24 cellular contexts compared by ENCODE assay signal in the genomic region with DNA sequence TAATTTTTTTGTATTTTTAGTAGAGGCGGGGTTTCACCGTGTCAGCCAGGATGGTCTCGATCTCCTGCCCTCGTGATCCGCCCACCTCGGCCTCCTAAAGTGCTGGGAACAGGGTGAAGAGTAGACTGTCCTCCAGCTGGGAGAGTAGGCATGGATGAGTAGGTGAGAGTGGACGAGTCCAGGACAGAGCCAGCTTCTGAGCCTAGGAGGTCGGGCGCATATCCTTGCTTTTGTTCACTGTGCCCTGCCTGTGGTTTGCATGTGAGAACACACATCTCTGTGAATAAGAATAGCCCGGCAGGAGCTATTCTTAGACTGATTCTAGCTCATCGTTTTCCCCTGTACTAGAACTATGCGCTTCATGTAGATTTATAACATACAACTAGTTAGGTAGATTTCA.
DNase-seq lines count a peak whose midpoint lies in the region; ATAC-seq, FAIRE-seq and TF ChIP-seq lines count a peak whose summit lies in the region.
"Had no signal": no experiment of that assay in that cellular context is flagged by ENCODE, and none has a peak within 500 bp of the region (broad histone marks: within the 10 kb centered on the region; RNA-seq: fewer than 3 reads in every experiment).

No MANE protein-coding gene starts in this region.

- no peak for FAIRE-seq in D721Med (lab: Jason Lieb, UNC)
- FAIRE-seq: GM12892, TTC549, urothelium cell line had no signal

- 75% methylated on average over 12 of the region's 12 CpGs for whole genome bisulfite sequencing in right cardiac atrium
- WGBS in trophoblast cell (ENCODE audit: extremely low coverage, insufficient coverage, insufficient read length): no CpG with 5 or more reads among the region's 12 CpGs

- H4K91ac ChIP-seq in trophoblast cell (ENCODE audit: low read depth, low read length): peak overlapping the region; percentile 22

- no peak overlapping the region for H3K4me3 ChIP-seq in GM23338
- no peak overlapping the region for H3K4me3 ChIP-seq in NT2/D1 (ENCODE audit: insufficient read length, low read depth)
- no peak overlapping the region for H3K4me3 ChIP-seq in right cardiac atrium (ENCODE audit: low read length)
- no peak overlapping the region for H3K4me3 ChIP-seq in trophoblast cell (ENCODE audit: low read depth, low read length)
- H3K4me3 ChIP-seq: ascending aorta, colonic mucosa, skin epidermis, testis had no signal

- H3K18ac ChIP-seq in trophoblast cell (ENCODE audit: low read length): peak overlapping the region; percentile 83

- peak overlapping the region; percentile 84 for H2AK5ac ChIP-seq in trophoblast cell (ENCODE audit: low read length)

- peaks cover 21% of the 10 kb centered on the region for H4K20me1 ChIP-seq in GM23338 (replicated peaks; ENCODE audit: insufficient read depth)

- H2BK12ac ChIP-seq in trophoblast cell (ENCODE audit: low read length): peak overlapping the region; percentile 35

- H3F3A ChIP-seq in GM23338 (replicated peaks; ENCODE audit: low read depth): 0 out of 2 replicates have a peak, but pooled peaks cover 4% of the 10 kb centered on the region

- intact Hi-C loops in right cardiac atrium (cut with DNase I): no loop called here

- peaks cover 13% of the 10 kb centered on the region for H3K27me3 Mint-ChIP-seq in GM23338 (ENCODE audit: insufficient read depth, low read depth, poor library complexity)
- H3K27me3 Mint-ChIP-seq: activated CD8-positive, alpha-beta memory T cell treated with anti-CD3 and anti-CD28 coated beads, Interleukin-2, amount 10 ng/mL, durations not matched to agents 7 days and 5 days had no signal

- H3K4me1 ChIP-seq in GM23338 (ENCODE audit: insufficient read depth): peaks cover 62% of the 10 kb centered on the region
- no peaks in the 10 kb centered on the region for H3K4me1 ChIP-seq in NT2/D1 (ENCODE audit: insufficient read depth, insufficient read length)
- H3K4me1 ChIP-seq in right cardiac atrium (ENCODE audit: control insufficient read depth, insufficient read depth, low read length): peaks cover 6% of the 10 kb centered on the region
- H3K4me1 ChIP-seq in trophoblast cell (ENCODE audit: control insufficient read depth in 1 of 2, insufficient read depth in 2 of 2, low read length in 2 of 2): peaks cover 10 to 15% of the 10 kb centered on the region in 2 experiments
- H3K4me1 ChIP-seq: ascending aorta, colonic mucosa, testis had no signal

- peaks cover 95% of the 10 kb centered on the region for H3K79me2 ChIP-seq in GM23338 (replicated peaks; ENCODE audit: insufficient read depth)
- H3K79me2 ChIP-seq in trophoblast cell (ENCODE audit: control insufficient read depth, insufficient read depth, low read length, poor library complexity): peaks cover 7% of the 10 kb centered on the region

- H3K4me2 ChIP-seq in GM23338 (peak overlapping the region; percentile 36), trophoblast cell (ENCODE audit: low read length) (no peak overlapping the region)

- no peak overlapping the region for H4K12ac ChIP-seq in trophoblast cell (ENCODE audit: low read depth, low read length)

- H3K79me1 ChIP-seq in trophoblast cell (ENCODE audit: low read length): peaks cover 2% of the 10 kb centered on the region

- H3K4me3 Mint-ChIP-seq in GM23338: peak overlapping the region; percentile 39; the same call in 1 of the 3 replicates
- H3K4me3 Mint-ChIP-seq: activated CD8-positive, alpha-beta memory T cell treated with anti-CD3 and anti-CD28 coated beads, Interleukin-2, amount 10 ng/mL, durations not matched to agents 7 days and 5 days; activated T-cell treated with anti-CD3 and anti-CD28 coated beads, Interleukin-2, amount 50 U/mL, for 72 hours; natural killer cell had no signal

- peak; percentile 77 for DNase-seq in GM23338 (ENCODE audit: low spot score)
- DNase-seq in NT2/D1 (ENCODE audit: low read depth, low spot score): peak; percentile 69
- DNase-seq in right cardiac atrium: no peak
- DNase-seq in trophoblast cell: no peak
- no peak for DNase-seq in D721Med (ENCODE audit: insufficient read length, low spot score)
- no peak for DNase-seq in ACHN
- DNase-seq: activated CD4-positive, alpha-beta T cell treated with anti-CD3 and anti-CD28 coated beads, Interleukin-2, amount 50 U/mL, for 4 hours; activated CD8-positive, alpha-beta memory T cell treated with anti-CD3 and anti-CD28 coated beads, Interleukin-2, amount 10 ng/mL, durations not matched to agents 7 days and 5 days; activated T-cell treated with anti-CD3 and anti-CD28 coated beads, Interleukin-2, amount 50 U/mL, for 72 hours; colonic mucosa; effector CD4-positive, alpha-beta T cell; natural killer cell; NCI-H1048; stimulated activated naive CD8-positive, alpha-beta T cell treated with anti-CD3 and anti-CD28 coated beads, Interleukin-15, Interleukin-2, amounts not matched to agents 100 U/mL and 50 U/mL, for 24 hours; testis had no signal

- peaks cover 2% of the 10 kb centered on the region; the same call in 1 of the 3 replicates for H3K9me3 Mint-ChIP-seq in GM23338
- H3K9me3 Mint-ChIP-seq: activated T-cell treated with anti-CD3 and anti-CD28 coated beads, Interleukin-2, amount 50 U/mL, for 72 hours; natural killer cell had no signal

- ATAC-seq in GM23338 (peak; percentile 94), right cardiac atrium (peak; percentile 48 to 69), GM18517 (IDR thresholded peaks at IDR 0.05; ENCODE audit: unreplicated experiment) (no peak)
- ATAC-seq: activated CD4-positive, CD25-positive, alpha-beta regulatory T cell treated with anti-CD3 and anti-CD28 coated beads, Interleukin-2, amount 50 U/mL, for 24 hours; activated CD8-positive, alpha-beta memory T cell treated with anti-CD3 and anti-CD28 coated beads, Interleukin-2, amount 10 ng/mL, durations not matched to agents 7 days and 5 days; activated T-cell treated with anti-CD3 and anti-CD28 coated beads, Interleukin-2, amount 50 U/mL, for 72 hours; HCT116; stimulated activated naive CD8-positive, alpha-beta T cell treated with anti-CD3 and anti-CD28 coated beads, Interleukin-15, Interleukin-2, amounts not matched to agents 100 U/mL and 50 U/mL, for 24 hours had no signal

- H2AFZ ChIP-seq in GM23338 (no peak overlapping the region), trophoblast cell (ENCODE audit: insufficient read depth, low read length, poor library complexity) (no peak overlapping the region)

- no peaks in the 10 kb centered on the region for H3K36me3 ChIP-seq in GM23338 (ENCODE audit: insufficient read depth)
- H3K36me3 ChIP-seq in NT2/D1 (ENCODE audit: insufficient read depth, insufficient read length, low read length): peaks cover 2% of the 10 kb centered on the region
- peaks cover 0 to 3% of the 10 kb centered on the region in 2 experiments for H3K36me3 ChIP-seq in trophoblast cell (ENCODE audit: control insufficient read depth in 1 of 2, insufficient read depth in 2 of 2, low read length in 2 of 2)
- H3K36me3 ChIP-seq: ascending aorta, colonic mucosa had no signal

- TF ChIP-seq CTCF in GM23338 (conservative IDR thresholded peaks at IDR 0.05; ENCODE audit: low read depth in 2 of 2) (no peak), D721Med (IDR thresholded peaks at IDR 0.05; ENCODE audit: insufficient read depth, missing control alignments) (no peak)

- peak overlapping the region; percentile 5 for H2BK5ac ChIP-seq in trophoblast cell (ENCODE audit: low read depth, low read length, poor library complexity)

- H3K27ac Mint-ChIP-seq in GM23338: peak overlapping the region; percentile 35; the same call in 1 of the 2 replicates
- H3K27ac Mint-ChIP-seq: activated CD8-positive, alpha-beta memory T cell treated with anti-CD3 and anti-CD28 coated beads, Interleukin-2, amount 10 ng/mL, durations not matched to agents 7 days and 5 days; activated T-cell treated with anti-CD3 and anti-CD28 coated beads, Interleukin-2, amount 50 U/mL, for 72 hours; natural killer cell had no signal

- in situ Hi-C loops in ACHN (cut with HindIII; ENCODE audit: low pct_ligation_motif_present, low pct_unique_long_range_greater_than_20kb, low sequenced_read_pairs): no loop called here

- H3K4ac ChIP-seq in trophoblast cell (ENCODE audit: low read depth, low read length): peak overlapping the region; percentile 64

- H3K9me2 ChIP-seq in GM23338 (ENCODE audit: insufficient read depth): no peaks in the 10 kb centered on the region

- H3K9me3 ChIP-seq in NT2/D1 (ENCODE audit: insufficient read depth, low read length): no peaks in the 10 kb centered on the region; the same call in 1 of the 2 replicates
- H3K9me3 ChIP-seq in right cardiac atrium (ENCODE audit: control insufficient read depth, low read length): no peaks in the 10 kb centered on the region
- H3K9me3 ChIP-seq in trophoblast cell (ENCODE audit: insufficient read depth, low read depth, low read length): no peaks in the 10 kb centered on the region
- H3K9me3 ChIP-seq: ascending aorta, colonic mucosa, testis had no signal

- no peak overlapping the region for H3K9ac ChIP-seq in NT2/D1 (ENCODE audit: insufficient read length, low read depth)
- no peak overlapping the region for H3K9ac ChIP-seq in trophoblast cell (ENCODE audit: low read length)

- H3K23ac ChIP-seq in trophoblast cell (ENCODE audit: low read length): no peak overlapping the region

- H3K27me3 ChIP-seq in GM23338 (ENCODE audit: insufficient read depth) (no peaks in the 10 kb centered on the region), NT2/D1 (ENCODE audit: insufficient read depth, insufficient read length) (no peaks in the 10 kb centered on the region), right cardiac atrium (ENCODE audit: control insufficient read depth, insufficient read depth) (no peaks in the 10 kb centered on the region), trophoblast cell (ENCODE audit: insufficient read depth, low read length) (no peaks in the 10 kb centered on the region)
- H3K27me3 ChIP-seq: ascending aorta, colonic mucosa, testis had no signal

- no peak overlapping the region for H3K14ac ChIP-seq in trophoblast cell (ENCODE audit: low read length)

- peak overlapping the region; percentile 12; the same call in 1 of the 2 replicates for H3K27ac ChIP-seq in GM23338 (ENCODE audit: low read depth)
- H3K27ac ChIP-seq in right cardiac atrium (ENCODE audit: low read length): no peak overlapping the region
- no peak overlapping the region for H3K27ac ChIP-seq in trophoblast cell (ENCODE audit: low read depth, low read length)
- H3K27ac ChIP-seq: ascending aorta, colonic mucosa, RWPE1, skin epidermis, testis had no signal

- peaks cover 22% of the 10 kb centered on the region for H3K36me3 Mint-ChIP-seq in GM23338 (ENCODE audit: low read depth)
- H3K36me3 Mint-ChIP-seq: natural killer cell had no signal

- H3K4me1 Mint-ChIP-seq in GM23338: peaks cover 82% of the 10 kb centered on the region

- H4K8ac ChIP-seq in trophoblast cell (ENCODE audit: low read depth, low read length): peak overlapping the region; percentile 43

- H2BK120ac ChIP-seq in trophoblast cell (ENCODE audit: insufficient read depth, low read length, poor library complexity): no peak overlapping the region

Comparison
In these comparisons a context has a peak if more than half of its experiments do, and no peak if none do; other contexts are left out.
1. DNase-seq: peak in GM23338 (single experiment) and NT2/D1 (single experiment); none in right cardiac atrium (0 of 3), trophoblast cell (0 of 2), D721Med (single experiment) and ACHN (single experiment).